In genomic region chr19:7917292-7918061, GRCh38 we compare ENCODE assay signal across 8 cellular contexts. TPM values are rescaled to one million over a fixed set of nuclear protein-coding genes. Genes with fewer than 3 reads are reported as not detected.
DNase-seq lines count a peak whose midpoint lies in the region; ATAC-seq, FAIRE-seq and TF ChIP-seq lines count a peak whose summit lies in the region.

No MANE protein-coding gene starts in this region.

- H4K20me1 ChIP-seq in GM12878 (ENCODE audit: control insufficient read depth, insufficient read depth), result no peaks in the 10 kb centered on the region

- no peak overlapping the region for H2AFZ ChIP-seq in GM12878 (ENCODE audit: control insufficient read depth, low read depth, low read length)

- TF ChIP-seq POLR2A in GM12878 (IDR thresholded peaks at IDR 0.05; ENCODE audit: low read depth, low read length), result no peak

- CTCF ChIA-PET in GM12878 (lab: Yijun Ruan, JAX), result interaction anchor here (0.5 to 1.2 kb wide), 4 partner anchors 10 to 29 kb away, joined by 3 to 4 read pairs (median 3); partner anchors contain the start of gene TIMM44

- H3K4me1 ChIP-seq in BE2C, result 0 out of 2 replicates have a peak, but pooled peaks cover 3% of the 10 kb centered on the region
- peaks cover 11% of the 10 kb centered on the region for H3K4me1 ChIP-seq in GM12878 (ENCODE audit: control insufficient read depth, insufficient read depth, low read length)

- ATAC-seq in GM12878 (peak; percentile 47), HG03045 (IDR thresholded peaks at IDR 0.05; ENCODE audit: unreplicated experiment) (no peak), HG03442 (IDR thresholded peaks at IDR 0.05; ENCODE audit: unreplicated experiment) (no peak)

- H3K4me3 Mint-ChIP-seq in HFFc6, result peak overlapping the region; percentile 83

- peak overlapping the region; percentile 19; the same call in 1 of the 2 replicates for H3K4me3 ChIP-seq in BE2C (ENCODE audit: low read depth, low read length)
- no peak overlapping the region for H3K4me3 ChIP-seq in GM12878
- H3K4me3 ChIP-seq in iPS-18c (ENCODE audit: insufficient read depth, low read depth, low read length), result peak overlapping the region; percentile 55

- SMC1A ChIA-PET in GM12878 (lab: Charles Lee; ENCODE audit: uncharacterized antibody, unreplicated experiment), result interaction anchor here (1.6 kb wide), 1 partner anchor 27 kb away, joined by 3 read pairs; no protein-coding TSS in a partner anchor

- RAD21 ChIA-PET in GM12878 (lab: Charles Lee; ENCODE audit: unreplicated experiment), result no interaction called here

- no peaks in the 10 kb centered on the region for H3K79me2 ChIP-seq in GM12878 (ENCODE audit: control insufficient read depth, insufficient read depth, low read length)

- BruUV-seq in GM12878 (replicated peaks; lab: Mats Ljungman, UMichigan), result no TSS peak

- in situ Hi-C loops in GM12878 (cut with MboI), result no loop called here

- intact Hi-C loops in GM12878 (cut with micrococcal nuclease; ENCODE audit: unreplicated experiment), result no loop called here

- peaks cover 19% of the 10 kb centered on the region for H3K4me1 Mint-ChIP-seq in HFFc6 (ENCODE audit: low read depth)

- WGBS in GM12878 (ENCODE audit: insufficient coverage, insufficient replicate concordance, low lambda C conversion rate, missing lambda C conversion rate), result 3% methylated on average over 62 of the region's 70 CpGs

- POLR2A ChIA-PET in GM12878 (lab: Charles Lee), result interaction anchor here (0.7 kb wide), 1 partner anchor 12 kb away, joined by 3 read pairs; no protein-coding TSS in a partner anchor

- peaks cover 5% of the 10 kb centered on the region; the same call in 1 of the 2 replicates for H3K36me3 Mint-ChIP-seq in HFFc6 (ENCODE audit: low read depth)

- no peak overlapping the region for H3K27ac ChIP-seq in GM12878 (ENCODE audit: control insufficient read depth, insufficient read depth)

- H3K9ac ChIP-seq in GM12878 (ENCODE audit: control insufficient read depth, insufficient read depth, low read length), result no peak overlapping the region

- H3K36me3 ChIP-seq in BE2C (peaks cover 3% of the 10 kb centered on the region), GM12878 (ENCODE audit: control insufficient read depth in 2 of 2, insufficient read depth in 2 of 2, low read length in 1 of 2) (peaks cover 0 to 3% of the 10 kb centered on the region in 2 experiments; a peak in 2 of 4 replicates)

- H3K27me3 Mint-ChIP-seq in HFFc6 (ENCODE audit: insufficient read depth), result peaks cover 6% of the 10 kb centered on the region

- H3K27ac Mint-ChIP-seq in HFFc6, result peak overlapping the region; percentile 61

- DNase-seq in BE2C, result peak; percentile 81
- peak; percentile 32 for DNase-seq in HFFc6
- DNase-seq in T-helper 2 cell, result peak in 4 of 5 experiments; percentile 36 to 71 (median 44)
- DNase-seq in GM12878 (ENCODE audit: low read depth, low spot score), result no peak
- DNase-seq in stimulated activated CD4-positive, alpha-beta T cell treated with anti-CD3 and anti-CD28 coated beads, Interleukin-1b, Interleukin-23, amount 100 ng/mL, for 48 hours, result peak; percentile 59

- H3K9me3 ChIP-seq in BE2C (no peaks in the 10 kb centered on the region), GM12878 (replicated peaks; ENCODE audit: control insufficient read depth, insufficient read depth, low read length) (no peaks in the 10 kb centered on the region; the same call in 2 of the 3 replicates), iPS-18c (ENCODE audit: control insufficient read depth, insufficient read depth, low read length) (no peaks in the 10 kb centered on the region)

- H3K9me3 Mint-ChIP-seq in HFFc6, result no peaks in the 10 kb centered on the region

- no peak for FAIRE-seq in GM12878 (lab: Jason Lieb, UNC)

- H3K27me3 ChIP-seq in BE2C, result peaks cover 43% of the 10 kb centered on the region
- H3K27me3 ChIP-seq in GM12878 (replicated peaks in 1 of 2; ENCODE audit: control insufficient read depth in 2 of 2, insufficient read depth in 2 of 2, low read length in 1 of 2), result peaks cover 8 to 21% of the 10 kb centered on the region in 2 experiments

- no peak for TF ChIP-seq EP300 in GM12878 (IDR thresholded peaks at IDR 0.05; ENCODE audit: borderline replicate concordance in 1 of 2, control insufficient read depth in 1 of 2, low read depth in 2 of 2, low read length in 2 of 2)

- peak; percentile 51 for TF ChIP-seq CTCF in BE2C (IDR thresholded peaks at IDR 0.05; ENCODE audit: low read depth, low read length)
- peak; percentile 75 for TF ChIP-seq CTCF in HFFc6 (IDR thresholded peaks at IDR 0.05)
- TF ChIP-seq CTCF in GM12878 (IDR thresholded peaks at IDR 0.05 in 2 of 3, conservative IDR thresholded peaks at IDR 0.05 in 1 of 3; ENCODE audit: control insufficient read depth in 2 of 3, extremely low read depth in 1 of 3, insufficient read depth in 1 of 3, low read depth in 3 of 3, low read length in 3 of 3), result peak; percentile 44 to 63 (median 48); a peak in 5 of 6 replicates

- TF ChIP-seq RAD21 in GM12878 (IDR thresholded peaks at IDR 0.05; ENCODE audit: insufficient read depth, low read depth, low read length), result 0 out of 2 replicates have a peak, but pooled peaks have one; percentile 27

- H3K4me2 ChIP-seq in GM12878 (ENCODE audit: control insufficient read depth, insufficient read depth), result no peak overlapping the region; the same call in 1 of the 2 replicates

RNA-seq across cellular contexts. Expression of gene SNAPC2, which starts 2.7 kb away (rescaled TPM):
- polyA plus RNA-seq in BE2C (2012; ENCODE audit: insufficient read depth, insufficient read length, low read depth), result 81.2 TPM
- total RNA-seq in HFFc6 (2021; fragmentation: NEBNext Ultra II Directional; extraction: Animal tissue kit (Norgen Biotek cat#: 25700)), result 10 to 100 TPM; 22.3 to 27.1 (median 25.2) TPM
- total RNA-seq in GM12878 (2013; cell fraction: nucleolus; rRNA removed), result 2.5 and 3.5 TPM in 2 replicates
- total RNA-seq in GM12878 (2014; rRNA removed) (16.0 and 16.8 TPM in 2 replicates), GM12878 (2014; rRNA removed; fragmentation: Illumina TruSeq; extraction: Trizol) (5.1 and 7.0 TPM in 2 replicates), GM12878 (2021) (17.6 and 20.8 TPM in 2 replicates)
- 3.1 TPM for polyA plus RNA-seq in GM12878 (2011; ENCODE audit: low read depth)
- polyA plus RNA-seq in GM12878 (2011; rRNA removed) (3.6 and 9.2 TPM in 2 replicates), GM12878 (2014; fragmentation: Illumina TruSeq; extraction: Trizol) (0.86 and 5.4 TPM in 2 replicates), GM12878 (2014; fragmentation: Nextera tagmentation; extraction: Ambion mirVana) (1 to 10 TPM in 1 of 2 experiments, under 1 TPM in 1; 0.19 to 1.0 TPM), GM12878 (2014; rRNA removed) (17.7 and 18.3 TPM in 2 replicates), GM12878 (2016; fragmentation: Nextera tagmentation; extraction: Ambion mirVana) (10 to 100 TPM; 15.9 to 19.7 TPM)
- polyA plus RNA-seq in GM12878 (2011; cell fraction: cytosol; rRNA removed), result 11.9 and 19.3 TPM in 2 replicates
- polyA plus RNA-seq in GM12878 (2011; cell fraction: nucleus; rRNA removed), result 16.3 and 18.2 TPM in 2 replicates
- 14.8 and 15.4 TPM in 2 replicates for polyA plus RNA-seq in GM12878 (2012)
- polyA minus RNA-seq in GM12878 (2011; rRNA and poly(A)+ RNA removed), result 2.9 and 9.8 TPM in 2 replicates
- polyA minus RNA-seq in GM12878 (2011; cell fraction: cytosol; rRNA and poly(A)+ RNA removed), result 7.2 and 7.3 TPM in 2 replicates
- 4.7 and 6.4 TPM in 2 replicates for polyA minus RNA-seq in GM12878 (2011; cell fraction: nucleus; rRNA and poly(A)+ RNA removed)

RNA-seq across cellular contexts. Expression of gene TGFBR3L, which starts 2.8 kb away (rescaled TPM):
- 20.0 TPM for polyA plus RNA-seq in BE2C (2012; ENCODE audit: insufficient read depth, insufficient read length, low read depth)
- total RNA-seq in HFFc6 (2021; fragmentation: NEBNext Ultra II Directional; extraction: Animal tissue kit (Norgen Biotek cat#: 25700)), result 10 to 100 TPM in 2 of 6 experiments, 1 to 10 TPM in 4; 4.5 to 12.0 (median 7.7) TPM
- total RNA-seq in GM12878 (2013; cell fraction: nucleolus; rRNA removed), result not detected in 2 replicates
- total RNA-seq in GM12878 (2014; rRNA removed) (not detected in 2 replicates), GM12878 (2014; rRNA removed; fragmentation: Illumina TruSeq; extraction: Trizol) (not detected in 2 replicates), GM12878 (2021) (0.16 and 0.23 TPM in 2 replicates)
- not detected for polyA plus RNA-seq in GM12878 (2011; ENCODE audit: low read depth)
- polyA plus RNA-seq in GM12878 (2011; rRNA removed) (not detected in 2 replicates), GM12878 (2014; fragmentation: Illumina TruSeq; extraction: Trizol) (not detected in 2 replicates), GM12878 (2014; fragmentation: Nextera tagmentation; extraction: Ambion mirVana) (not detected), GM12878 (2014; rRNA removed) (0.55 TPM in 1 of 2 replicates, not detected in the other), GM12878 (2016; fragmentation: Nextera tagmentation; extraction: Ambion mirVana) (under 1 TPM in 1 of 2 experiments, not detected in 1; 0.20 TPM)
- 0.15 TPM in 1 of 2 replicates, not detected in the other for polyA plus RNA-seq in GM12878 (2011; cell fraction: cytosol; rRNA removed)
- 0.09 and 0.15 TPM in 2 replicates for polyA plus RNA-seq in GM12878 (2011; cell fraction: nucleus; rRNA removed)
- 0.15 TPM in 1 of 2 replicates, not detected in the other for polyA plus RNA-seq in GM12878 (2012)
- not detected in 2 replicates for polyA minus RNA-seq in GM12878 (2011; rRNA and poly(A)+ RNA removed)
- not detected in 2 replicates for polyA minus RNA-seq in GM12878 (2011; cell fraction: cytosol; rRNA and poly(A)+ RNA removed)
- polyA minus RNA-seq in GM12878 (2011; cell fraction: nucleus; rRNA and poly(A)+ RNA removed), result 1.2 TPM in 1 of 2 replicates, not detected in the other

RNA-seq across cellular contexts. Expression of gene CTXN1, which starts 8.5 kb away (rescaled TPM):
- 185 TPM for polyA plus RNA-seq in BE2C (2012; ENCODE audit: insufficient read depth, insufficient read length, low read depth)
- total RNA-seq in HFFc6 (2021; fragmentation: NEBNext Ultra II Directional; extraction: Animal tissue kit (Norgen Biotek cat#: 25700)), result 10 to 100 TPM in 2 of 6 experiments, 1 to 10 TPM in 4; 5.0 to 14.0 (median 5.4) TPM
- total RNA-seq in GM12878 (2013; cell fraction: nucleolus; rRNA removed), result not detected in 2 replicates
- total RNA-seq in GM12878 (2014; rRNA removed), result 0.11 and 0.23 TPM in 2 replicates
- total RNA-seq in GM12878 (2014; rRNA removed; fragmentation: Illumina TruSeq; extraction: Trizol), result not detected in 2 replicates
- total RNA-seq in GM12878 (2021), result 1.0 and 1.1 TPM in 2 replicates
- polyA plus RNA-seq in GM12878 (2011; ENCODE audit: low read depth), result not detected
- not detected in 2 replicates for polyA plus RNA-seq in GM12878 (2011; rRNA removed)
- polyA plus RNA-seq in GM12878 (2011; cell fraction: cytosol; rRNA removed), result 0.15 and 0.32 TPM in 2 replicates
- 0.28 and 0.69 TPM in 2 replicates for polyA plus RNA-seq in GM12878 (2011; cell fraction: nucleus; rRNA removed)
- polyA plus RNA-seq in GM12878 (2012), result 0.17 and 0.49 TPM in 2 replicates
- polyA plus RNA-seq in GM12878 (2014; fragmentation: Illumina TruSeq; extraction: Trizol), result 0.04 TPM in 1 of 2 replicates, not detected in the other
- polyA plus RNA-seq in GM12878 (2014; fragmentation: Nextera tagmentation; extraction: Ambion mirVana), result not detected
- polyA plus RNA-seq in GM12878 (2014; rRNA removed), result 0.33 and 0.84 TPM in 2 replicates
- under 1 TPM; 0.43 to 0.57 TPM for polyA plus RNA-seq in GM12878 (2016; fragmentation: Nextera tagmentation; extraction: Ambion mirVana)
- polyA minus RNA-seq in GM12878 (2011; rRNA and poly(A)+ RNA removed), result not detected in 2 replicates
- polyA minus RNA-seq in GM12878 (2011; cell fraction: cytosol; rRNA and poly(A)+ RNA removed), result 1.7 TPM in 1 of 2 replicates, not detected in the other
- not detected in 2 replicates for polyA minus RNA-seq in GM12878 (2011; cell fraction: nucleus; rRNA and poly(A)+ RNA removed)

RNA-seq across cellular contexts. Expression of gene MAP2K7, which starts 13.8 kb away (rescaled TPM):
- polyA plus RNA-seq in BE2C (2012; ENCODE audit: insufficient read depth, insufficient read length, low read depth), result 86.4 TPM
- total RNA-seq in HFFc6 (2021; fragmentation: NEBNext Ultra II Directional; extraction: Animal tissue kit (Norgen Biotek cat#: 25700)), result 10 to 100 TPM; 21.7 to 25.8 (median 22.8) TPM
- total RNA-seq in GM12878 (2013; cell fraction: nucleolus; rRNA removed), result 19.3 and 24.7 TPM in 2 replicates
- total RNA-seq in GM12878 (2014; rRNA removed), result 9.7 and 13.4 TPM in 2 replicates
- 4.8 and 5.5 TPM in 2 replicates for total RNA-seq in GM12878 (2014; rRNA removed; fragmentation: Illumina TruSeq; extraction: Trizol)
- total RNA-seq in GM12878 (2021), result 30.6 and 32.2 TPM in 2 replicates
- polyA plus RNA-seq in GM12878 (2011; ENCODE audit: low read depth), result 7.9 TPM
- polyA plus RNA-seq in GM12878 (2011; rRNA removed), result 5.6 and 9.0 TPM in 2 replicates
- polyA plus RNA-seq in GM12878 (2011; cell fraction: cytosol; rRNA removed), result 10.8 and 18.3 TPM in 2 replicates
- 37.2 and 41.6 TPM in 2 replicates for polyA plus RNA-seq in GM12878 (2011; cell fraction: nucleus; rRNA removed)
- 20.1 and 27.9 TPM in 2 replicates for polyA plus RNA-seq in GM12878 (2012)
- 4.2 and 8.0 TPM in 2 replicates for polyA plus RNA-seq in GM12878 (2014; fragmentation: Illumina TruSeq; extraction: Trizol)
- polyA plus RNA-seq in GM12878 (2014; fragmentation: Nextera tagmentation; extraction: Ambion mirVana), result under 1 TPM; 0.34 to 0.95 TPM
- polyA plus RNA-seq in GM12878 (2014; rRNA removed), result 25.9 and 31.2 TPM in 2 replicates
- 1 to 10 TPM; 3.5 to 4.5 TPM for polyA plus RNA-seq in GM12878 (2016; fragmentation: Nextera tagmentation; extraction: Ambion mirVana)
- 5.4 and 11.6 TPM in 2 replicates for polyA minus RNA-seq in GM12878 (2011; rRNA and poly(A)+ RNA removed)
- 6.0 and 10.7 TPM in 2 replicates for polyA minus RNA-seq in GM12878 (2011; cell fraction: cytosol; rRNA and poly(A)+ RNA removed)
- 9.4 and 11.8 TPM in 2 replicates for polyA minus RNA-seq in GM12878 (2011; cell fraction: nucleus; rRNA and poly(A)+ RNA removed)

RNA-seq across cellular contexts. Expression of gene TIMM44, which starts 26.0 kb away (rescaled TPM):
- 277 TPM for polyA plus RNA-seq in BE2C (2012; ENCODE audit: insufficient read depth, insufficient read length, low read depth)
- total RNA-seq in HFFc6 (2021; fragmentation: NEBNext Ultra II Directional; extraction: Animal tissue kit (Norgen Biotek cat#: 25700)), result 10 to 100 TPM; 42.9 to 53.5 (median 46.1) TPM
- 71.2 and 71.4 TPM in 2 replicates for total RNA-seq in GM12878 (2013; cell fraction: nucleolus; rRNA removed)
- 52.6 and 65.7 TPM in 2 replicates for total RNA-seq in GM12878 (2014; rRNA removed)
- total RNA-seq in GM12878 (2014; rRNA removed; fragmentation: Illumina TruSeq; extraction: Trizol), result 43.5 and 59.1 TPM in 2 replicates
- total RNA-seq in GM12878 (2021), result 81.9 and 90.7 TPM in 2 replicates
- 20.1 TPM for polyA plus RNA-seq in GM12878 (2011; ENCODE audit: low read depth)
- 36.8 and 37.3 TPM in 2 replicates for polyA plus RNA-seq in GM12878 (2011; rRNA removed)
- polyA plus RNA-seq in GM12878 (2011; cell fraction: cytosol; rRNA removed), result 40.7 and 85.2 TPM in 2 replicates
- 120 and 180 TPM in 2 replicates for polyA plus RNA-seq in GM12878 (2011; cell fraction: nucleus; rRNA removed)
- 43.0 and 49.0 TPM in 2 replicates for polyA plus RNA-seq in GM12878 (2012)
- 27.0 and 42.9 TPM in 2 replicates for polyA plus RNA-seq in GM12878 (2014; fragmentation: Illumina TruSeq; extraction: Trizol)
- 1 to 10 TPM; 6.6 to 10.0 TPM for polyA plus RNA-seq in GM12878 (2014; fragmentation: Nextera tagmentation; extraction: Ambion mirVana)
- polyA plus RNA-seq in GM12878 (2014; rRNA removed), result 76.3 and 94.1 TPM in 2 replicates
- polyA plus RNA-seq in GM12878 (2016; fragmentation: Nextera tagmentation; extraction: Ambion mirVana), result 10 to 100 TPM; 56.1 to 61.9 TPM
- 23.5 and 32.5 TPM in 2 replicates for polyA minus RNA-seq in GM12878 (2011; rRNA and poly(A)+ RNA removed)
- polyA minus RNA-seq in GM12878 (2011; cell fraction: cytosol; rRNA and poly(A)+ RNA removed), result 21.6 and 26.1 TPM in 2 replicates
- 18.5 and 36.6 TPM in 2 replicates for polyA minus RNA-seq in GM12878 (2011; cell fraction: nucleus; rRNA and poly(A)+ RNA removed)

Comparison
In these comparisons a context has a peak if more than half of its experiments do, and no peak if none do; other contexts are left out.
1. RNA of gene TGFBR3L, which starts 2.8 kb away (total RNA-seq): 4.5 to 12.0 TPM in HFFc6; 0.16 to 0.23 TPM in GM12878; every median in the first group is over 4 times any median in the second.
2. Peak in every context shown above with its lines, with median percentiles within 50 percentile points of each other: CTCF ChIP-seq.